20 cellular contexts compared by ENCODE assay signal in genomic region chr3:45670995-45671394, GRCh38. TPM values are rescaled to one million over a fixed set of nuclear protein-coding genes. Genes with fewer than 3 reads are reported as not detected.
DNase-seq lines count a peak whose midpoint lies in the region; ATAC-seq and TF ChIP-seq lines count a peak whose summit lies in the region.
"Had no signal": no experiment of that assay in that cellular context is flagged by ENCODE, and none has a peak within 500 bp of the region (broad histone marks: within the 10 kb centered on the region; RNA-seq: fewer than 3 reads in every experiment).

No MANE protein-coding gene starts in this region.

- no peaks in the 10 kb centered on the region for H3K27me3 Mint-ChIP-seq in activated T-cell treated with anti-CD3 and anti-CD28 coated beads, Interleukin-2, amount 50 U/mL, for 24 hours
- H3K27me3 Mint-ChIP-seq: activated CD4-positive, alpha-beta T cell treated with anti-CD3 and anti-CD28 coated beads, Interleukin-2, amount 10 ng/mL, durations not matched to agents 7 days and 5 days; CD4-positive, alpha-beta T cell had no signal

- H3K27me3 ChIP-seq in lung (ENCODE audit: control insufficient read depth, insufficient read depth) (no peaks in the 10 kb centered on the region), upper lobe of right lung (no peaks in the 10 kb centered on the region), foreskin keratinocyte (no peaks in the 10 kb centered on the region)
- H3K27me3 ChIP-seq: gastrocnemius medialis, neutrophil, Peyer's patch, transverse colon had no signal

- intact Hi-C loops in upper lobe of right lung (cut with DNase I): no loop called here

- WGBS in lung, 2 donors: 61 to 74% methylated on average over 2 of the region's 2 CpGs

- H3K4me1 Mint-ChIP-seq in activated T-cell treated with anti-CD3 and anti-CD28 coated beads, Interleukin-2, amount 50 U/mL, for 24 hours (ENCODE audit: low read depth): peaks cover 40% of the 10 kb centered on the region

- ATAC-seq in lung (ENCODE audit: insufficient read depth, low FRiP score) (peak; percentile 53), upper lobe of right lung (peak; percentile 70), HG03520 (IDR thresholded peaks at IDR 0.05; ENCODE audit: unreplicated experiment) (no peak), foreskin keratinocyte (no peak)
- ATAC-seq: gastrocnemius medialis had no signal

- H3K36me3 ChIP-seq in lung (ENCODE audit: control insufficient read depth in 2 of 2, insufficient read depth in 2 of 2, low read length in 2 of 2): peaks cover 6 to 39% of the 10 kb centered on the region in 2 donors
- peaks cover 74% of the 10 kb centered on the region for H3K36me3 ChIP-seq in upper lobe of right lung
- H3K36me3 ChIP-seq: neutrophil had no signal

- no peak overlapping the region for H3K4me3 Mint-ChIP-seq in activated T-cell treated with anti-CD3 and anti-CD28 coated beads, Interleukin-2, amount 50 U/mL, for 24 hours
- H3K4me3 Mint-ChIP-seq: activated CD4-positive, alpha-beta T cell treated with anti-CD3 and anti-CD28 coated beads, Interleukin-2, amount 10 ng/mL, durations not matched to agents 7 days and 5 days; CD4-positive, alpha-beta T cell had no signal

- peaks cover 7 to 17% of the 10 kb centered on the region in 2 donors for H3K4me1 ChIP-seq in lung (ENCODE audit: control insufficient read depth in 2 of 2, insufficient read depth in 2 of 2, low read length in 2 of 2)
- peaks cover 41% of the 10 kb centered on the region for H3K4me1 ChIP-seq in upper lobe of right lung
- H3K4me1 ChIP-seq in foreskin keratinocyte: peaks cover 15% of the 10 kb centered on the region
- H3K4me1 ChIP-seq: Peyer's patch had no signal

- H3K27ac ChIP-seq in lung (ENCODE audit: low read depth in 1 of 2, low read length in 1 of 2) (peak overlapping the region; percentile 17 to 62), upper lobe of right lung (no peak overlapping the region), foreskin keratinocyte (no peak overlapping the region)
- H3K27ac ChIP-seq: neutrophil, Peyer's patch had no signal

- DNase-seq in activated T-cell treated with anti-CD3 and anti-CD28 coated beads, Interleukin-2, amount 50 U/mL, for 24 hours: no peak
- DNase-seq in activated T-cell treated with anti-CD3 and anti-CD28 coated beads, Interleukin-2, amount 50 U/mL, for 48 hours: no peak
- DNase-seq in fibroblast of peridontal ligament (ENCODE audit: extremely low read depth): peak; percentile 99
- no peak for DNase-seq in lung (ENCODE audit: low spot score)
- no peak for DNase-seq in upper lobe of right lung
- DNase-seq in NCI-H128 (lab: John Stamatoyannopoulos, UW; ENCODE audit: unreplicated experiment): no peak
- DNase-seq in foreskin keratinocyte: no peak
- DNase-seq: 8988T; activated CD4-positive, alpha-beta T cell treated with anti-CD3 and anti-CD28 coated beads, Interleukin-2, amount 10 ng/mL, durations not matched to agents 7 days and 5 days; activated naive CD4-positive, alpha-beta T cell treated with anti-CD3 and anti-CD28 coated beads, Interleukin-2, amount 50 U/mL, for 16 hours; CD4-positive, alpha-beta T cell; effector CD4-positive, alpha-beta T cell; gastrocnemius medialis; midbrain; NCI-H748 treated with DMSO at 0.1 percent for 48 hours; Peyer's patch; stimulated activated CD4-positive, alpha-beta T cell treated with anti-CD3 and anti-CD28 coated beads, Interleukin-4, amount 100 ng/mL, for 1 hour; transverse colon had no signal

- H3K27ac Mint-ChIP-seq in activated T-cell treated with anti-CD3 and anti-CD28 coated beads, Interleukin-2, amount 50 U/mL, for 24 hours: peak overlapping the region; percentile 78
- H3K27ac Mint-ChIP-seq: activated CD4-positive, alpha-beta T cell treated with anti-CD3 and anti-CD28 coated beads, Interleukin-2, amount 10 ng/mL, durations not matched to agents 7 days and 5 days; CD4-positive, alpha-beta T cell had no signal

- H3K4me3 ChIP-seq in lung (no peak overlapping the region), upper lobe of right lung (no peak overlapping the region)
- H3K4me3 ChIP-seq: gastrocnemius medialis, Peyer's patch, transverse colon had no signal

- TF ChIP-seq CTCF in lung (IDR thresholded peaks at IDR 0.05; ENCODE audit: control extremely low read depth, extremely low read depth): no peak
- no peak for TF ChIP-seq CTCF in upper lobe of right lung (IDR thresholded peaks at IDR 0.05)
- no peak for TF ChIP-seq CTCF in foreskin keratinocyte (conservative IDR thresholded peaks at IDR 0.05)

- peaks cover 90% of the 10 kb centered on the region for H3K36me3 Mint-ChIP-seq in activated T-cell treated with anti-CD3 and anti-CD28 coated beads, Interleukin-2, amount 50 U/mL, for 24 hours (ENCODE audit: low read depth)

- H3K9me3 Mint-ChIP-seq in activated T-cell treated with anti-CD3 and anti-CD28 coated beads, Interleukin-2, amount 50 U/mL, for 24 hours: no peaks in the 10 kb centered on the region
- H3K9me3 Mint-ChIP-seq: activated CD4-positive, alpha-beta T cell treated with anti-CD3 and anti-CD28 coated beads, Interleukin-2, amount 10 ng/mL, durations not matched to agents 7 days and 5 days; CD4-positive, alpha-beta T cell had no signal

- H3K9me3 ChIP-seq in lung (ENCODE audit: control insufficient read depth in 2 of 2, insufficient read depth in 1 of 2, low read length in 1 of 2) (no peaks in the 10 kb centered on the region), upper lobe of right lung (no peaks in the 10 kb centered on the region)
- H3K9me3 ChIP-seq: gastrocnemius medialis, neutrophil, Peyer's patch, transverse colon had no signal

RNA-seq across cellular contexts. Expression of gene SACM1L, which starts 18.2 kb away (rescaled TPM):
- total RNA-seq in lung: 100 to 1,000 TPM in 1 of 2 donors, 10 to 100 TPM in 1; 53.3 to 117 TPM
- 10 to 100 TPM; 23.3 to 34.2 TPM for polyA plus RNA-seq in lung
- 77.1 TPM for total RNA-seq in upper lobe of right lung
- total RNA-seq in foreskin keratinocyte: 27.9 and 30.8 TPM in 2 replicates
- 10.5 and 13.0 TPM in 2 replicates for polyA plus RNA-seq in foreskin keratinocyte

Comparison
In these comparisons a context has a peak if more than half of its experiments do, and no peak if none do; other contexts are left out.
1. ATAC-seq: peak in lung (single experiment) and upper lobe of right lung (single experiment); none in HG03520 (single experiment) and foreskin keratinocyte (single experiment).
2. H3K27ac ChIP-seq: peak in lung (2 of 2); none in upper lobe of right lung (single experiment) and foreskin keratinocyte (single experiment).